10 cellular contexts compared by ENCODE assay signal in the genomic region with DNA sequence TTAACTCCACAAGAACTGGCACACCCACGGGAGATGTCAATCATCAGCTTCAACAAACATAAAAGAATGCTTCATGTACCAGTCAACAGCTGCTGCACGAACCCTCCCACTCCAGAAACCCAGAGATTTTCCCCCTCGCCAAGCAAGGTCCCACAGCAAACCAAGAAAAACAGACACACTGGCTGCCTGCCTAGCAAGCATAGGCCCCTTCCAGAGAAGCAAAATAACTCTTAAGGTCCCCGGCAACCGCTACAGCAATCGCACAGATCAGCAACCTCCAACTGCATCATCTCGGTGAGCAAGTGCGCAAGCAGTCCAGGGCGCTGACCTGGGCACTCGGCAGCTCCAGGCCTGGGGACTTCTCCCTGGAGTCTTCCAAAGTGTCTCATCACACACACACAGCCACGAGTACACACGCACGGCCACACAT.
DNase-seq lines count a peak whose midpoint lies in the region; ATAC-seq, FAIRE-seq and TF ChIP-seq lines count a peak whose summit lies in the region.
"Had no signal": no experiment of that assay in that cellular context is flagged by ENCODE, and none has a peak within 500 bp of the region (broad histone marks: within the 10 kb centered on the region; RNA-seq: fewer than 3 reads in every experiment).

No MANE protein-coding gene starts in this region.

- intact Hi-C loops in left ventricle myocardium superior (cut with micrococcal nuclease) (no loop called here), gastrocnemius medialis (cut with DNase I; ENCODE audit: low total_unique reads) (loop anchor here (2.0 kb wide), 1 partner anchor 125 kb away; a partner anchor contains a TSS)

- ATAC-seq in left ventricle myocardium superior (peak; percentile 30), gastrocnemius medialis (no peak), HG03175 (IDR thresholded peaks at IDR 0.05; ENCODE audit: unreplicated experiment) (no peak)

- H3K4me1 ChIP-seq in GM23248 (ENCODE audit: insufficient read depth), result peaks cover 55% of the 10 kb centered on the region
- peaks cover 18 to 35% of the 10 kb centered on the region in 2 donors for H3K4me1 ChIP-seq in gastrocnemius medialis

- TF ChIP-seq POLR2A in gastrocnemius medialis (IDR thresholded peaks at IDR 0.05), result no peak
- TF ChIP-seq POLR2A in H54 (IDR thresholded peaks at IDR 0.05; ENCODE audit: low read depth, low read length), result no peak

- 14 to 17% methylated on average over 9 to 13 of the region's 13 CpGs for WGBS in GM23248 (ENCODE audit: low coverage in 1 of 2, low lambda C conversion rate in 2 of 2, missing lambda C conversion rate in 2 of 2), 2 experiments

- no peaks in the 10 kb centered on the region for H3K9me2 ChIP-seq in GM23248 (ENCODE audit: insufficient read depth)

- H3K79me2 ChIP-seq in GM23248 (ENCODE audit: insufficient read depth), result peaks cover 26% of the 10 kb centered on the region

- H3K9ac ChIP-seq in GM23248, result peak overlapping the region; percentile 71

- peak overlapping the region; percentile 28 for H3K4me2 ChIP-seq in GM23248 (ENCODE audit: unreplicated experiment)

- H3K27me3 ChIP-seq in GM23248 (replicated peaks; ENCODE audit: insufficient read depth) (no peaks in the 10 kb centered on the region), gastrocnemius medialis (no peaks in the 10 kb centered on the region)
- H3K27me3 ChIP-seq: spleen had no signal

- no peak overlapping the region for H3K4me3 ChIP-seq in GM23248
- H3K4me3 ChIP-seq in gastrocnemius medialis, result no peak overlapping the region
- H3K4me3 ChIP-seq: spleen had no signal

- H2AFZ ChIP-seq in GM23248, result no peak overlapping the region

- DNase-seq in GM23248 (peak; percentile 86), amygdala (lab: John Stamatoyannopoulos, UW) (peak in 39 of 56 donors; percentile 10 to 76 (median 42)), left ventricle myocardium superior (peak; percentile 47), gastrocnemius medialis (no peak), H54 (ENCODE audit: insufficient read length, low spot score) (no peak), HT-29 (ENCODE audit: low spot score) (no peak), NCI-H2081 (lab: John Stamatoyannopoulos, UW) (no peak)
- DNase-seq: spleen had no signal

- H3K36me3 ChIP-seq in GM23248 (ENCODE audit: low read depth) (peaks cover 30% of the 10 kb centered on the region; the same call in 1 of the 2 replicates), gastrocnemius medialis (peaks cover 0 to 22% of the 10 kb centered on the region in 2 donors)

- H3F3A ChIP-seq in GM23248 (ENCODE audit: insufficient read depth), result peaks cover 89% of the 10 kb centered on the region

- no peaks in the 10 kb centered on the region for H3K9me3 ChIP-seq in GM23248 (ENCODE audit: low read depth)
- no peaks in the 10 kb centered on the region for H3K9me3 ChIP-seq in gastrocnemius medialis
- H3K9me3 ChIP-seq: spleen had no signal

- no peaks in the 10 kb centered on the region for H4K20me1 ChIP-seq in GM23248 (ENCODE audit: insufficient read depth)

- no peak for TF ChIP-seq CTCF in gastrocnemius medialis (IDR thresholded peaks at IDR 0.05 in 4 of 5, conservative IDR thresholded peaks at IDR 0.05 in 1 of 5)

- H3K27ac ChIP-seq in GM23248, result peak overlapping the region; percentile 89
- H3K27ac ChIP-seq in gastrocnemius medialis, result peak overlapping the region; percentile 5 to 32 (median 22)

- FAIRE-seq in H54 (lab: Jason Lieb, UNC), result no peak
- FAIRE-seq: H1 had no signal

- in situ Hi-C loops in GM23248 (cut with MboI) (loop anchor here (25.0 kb wide), 1 partner anchor 386 kb away; no protein-coding TSS in a partner anchor), gastrocnemius medialis (cut with MboI; ENCODE audit: low sequenced_read_pairs in 4 of 4) (no loop called here)

Comparison
In these comparisons a context has a peak if more than half of its experiments do, and no peak if none do; other contexts are left out.
1. DNase-seq: peak in GM23248 (single experiment), amygdala (39 of 56) and left ventricle myocardium superior (single experiment); none in gastrocnemius medialis (0 of 2), H54 (single experiment), HT-29 (single experiment) and NCI-H2081 (0 of 2).